ENCODE assay signal across 25 cellular contexts in genomic region chr1:118688891-118689290, GRCh38.
"Had no signal": no experiment of that assay in that cellular context is flagged by ENCODE, and none has a peak within 500 bp of the region (broad histone marks: within the 10 kb centered on the region; RNA-seq: fewer than 3 reads in every experiment).

No MANE protein-coding gene starts in this region.

- FAIRE-seq: TTC549 had no signal

- H3K4me1 ChIP-seq: ascending aorta, Peyer's patch had no signal

- H3K27me3 ChIP-seq: ascending aorta, Peyer's patch had no signal

- ATAC-seq: activated CD8-positive, alpha-beta memory T cell treated with anti-CD3 and anti-CD28 coated beads, Interleukin-2, amount 10 ng/mL, durations not matched to agents 7 days and 5 days; activated naive CD4-positive, alpha-beta T cell treated with anti-CD3 and anti-CD28 coated beads, Interleukin-2, amount 50 U/mL, for 72 hours; activated naive CD8-positive, alpha-beta T cell treated with anti-CD3 and anti-CD28 coated beads, Interleukin-2, amount 50 U/mL, for 24 hours; activated T-cell treated with anti-CD3 and anti-CD28 coated beads, Interleukin-2, amount 50 U/mL, for 4 hours; T-helper 17 cell had no signal

- H3K36me3 ChIP-seq: ascending aorta, Peyer's patch had no signal

- H3K4me3 ChIP-seq: ascending aorta, Peyer's patch had no signal

- H3K27ac ChIP-seq: ascending aorta, Peyer's patch had no signal

- H3K9me3 ChIP-seq: ascending aorta, Peyer's patch had no signal

- DNase-seq: activated B cell treated with CpG ODN at 0.5 μM for 24 hours; activated CD4-positive, alpha-beta T cell treated with anti-CD3 and anti-CD28 coated beads for 1 hour; activated CD4-positive, alpha-beta T cell treated with anti-CD3 and anti-CD28 coated beads, Interleukin-2, amount 10 ng/mL, durations not matched to agents 24 days and 14 days; activated CD4-positive, alpha-beta T cell treated with anti-CD3 and anti-CD28 coated beads, Interleukin-2, amount 50 U/mL, for 48 hours; activated CD8-positive, alpha-beta memory T cell treated with anti-CD3 and anti-CD28 coated beads, Interleukin-2, amount 10 ng/mL, durations not matched to agents 7 days and 5 days; activated effector memory CD4-positive, alpha-beta T cell treated with anti-CD3 and anti-CD28 coated beads, Interleukin-2, amount 50 U/mL, for 16 hours; activated naive CD4-positive, alpha-beta T cell treated with Interleukin-2 at 50 U/mL for 16 hours; activated naive CD8-positive, alpha-beta T cell treated with anti-CD3 and anti-CD28 coated beads, Interleukin-2, amount 50 U/mL, for 24 hours; activated T-cell treated with anti-CD3 and anti-CD28 coated beads, Interleukin-2, amount 50 U/mL, for 4 hours; amniotic stem cell; NCI-H1105 treated with DMSO at 0.1 percent for 48 hours; NCI-H1436 treated with DMSO at 0.1 percent for 48 hours; NCI-H1930; NCI-H2171; NCI-H2227 treated with DMSO at 0.1 percent for 48 hours; NCI-H446 treated with DMSO at 0.1 percent for 48 hours; NCI-H524 treated with DMSO at 0.1 percent for 48 hours; NCI-H82; Peyer's patch; SHP77; T-helper 17 cell; T-helper 9 cell had no signal
